In genomic region chr11:31160504-31161422, GRCh38 we compare ENCODE assay signal across 9 cellular contexts.
DNase-seq lines count a peak whose midpoint lies in the region; ATAC-seq and TF ChIP-seq lines count a peak whose summit lies in the region.
"Had no signal": no experiment of that assay in that cellular context is flagged by ENCODE, and none has a peak within 500 bp of the region (broad histone marks: within the 10 kb centered on the region; RNA-seq: fewer than 3 reads in every experiment).

No MANE protein-coding gene starts in this region.

- DNase-seq in BE2C (no peak), HEK293T (ENCODE audit: extremely low spot score) (peak; percentile 20), NCI-H345 (lab: John Stamatoyannopoulos, UW) (peak; percentile 32), fibroblast of the aortic adventitia (ENCODE audit: low read depth) (no peak), 8988T (no peak), hepatic stellate cell (ENCODE audit: low spot score) (no peak)
- no peak for DNase-seq in activated T-cell treated with anti-CD3 and anti-CD28 coated beads, Interleukin-2, amount 50 U/mL, for 4 hours

- H3K36me3 Mint-ChIP-seq in activated T-cell treated with anti-CD3 and anti-CD28 coated beads, Interleukin-2, amount 50 U/mL, for 4 hours (ENCODE audit: insufficient read depth) = no peaks in the 10 kb centered on the region

- H3K4me1 ChIP-seq in BE2C = no peaks in the 10 kb centered on the region

- peak; percentile 17; the same call in 1 of the 2 replicates for TF ChIP-seq CTCF in BE2C (IDR thresholded peaks at IDR 0.05; ENCODE audit: low read depth, low read length)
- TF ChIP-seq CTCF in fibroblast of the aortic adventitia (IDR thresholded peaks at IDR 0.05; ENCODE audit: insufficient read depth, low read length) = peak; percentile 56

- no peaks in the 10 kb centered on the region for H3K4me1 Mint-ChIP-seq in activated T-cell treated with anti-CD3 and anti-CD28 coated beads, Interleukin-2, amount 50 U/mL, for 4 hours (ENCODE audit: low read depth)

- H3K9me3 Mint-ChIP-seq in activated T-cell treated with anti-CD3 and anti-CD28 coated beads, Interleukin-2, amount 50 U/mL, for 4 hours = no peaks in the 10 kb centered on the region
- H3K9me3 Mint-ChIP-seq: activated T-helper 1 cell treated with anti-CD3 and anti-CD28 coated beads, Interleukin-12 subunit alpha, Interleukin-12 subunit beta, Interleukin-2, Interleukin-4 antibody, amounts not matched to agents 30 ng/mL and 10 ng/mL and 1 ng/mL, durations not matched to agents 14 hours and 24 hours and 36 hours had no signal

- CTCF ChIA-PET in HEK293T (lab: Yijun Ruan, JAX) = no interaction called here

- POLR2A ChIA-PET in HEK293T (lab: Yijun Ruan, JAX) = no interaction called here

- H3K4me3 ChIP-seq in BE2C (ENCODE audit: low read depth, low read length) (no peak overlapping the region), fibroblast of the aortic adventitia (ENCODE audit: low read depth, low read length) (no peak overlapping the region)

- no peaks in the 10 kb centered on the region for H3K36me3 ChIP-seq in BE2C

- H3K4me3 Mint-ChIP-seq in activated T-cell treated with anti-CD3 and anti-CD28 coated beads, Interleukin-2, amount 50 U/mL, for 4 hours = no peak overlapping the region
- H3K4me3 Mint-ChIP-seq: activated T-helper 1 cell treated with anti-CD3 and anti-CD28 coated beads, Interleukin-12 subunit alpha, Interleukin-12 subunit beta, Interleukin-2, Interleukin-4 antibody, amounts not matched to agents 30 ng/mL and 10 ng/mL and 1 ng/mL, durations not matched to agents 14 hours and 24 hours and 36 hours had no signal

- H3K27me3 ChIP-seq in BE2C = no peaks in the 10 kb centered on the region

- H3K9me3 ChIP-seq in BE2C = no peaks in the 10 kb centered on the region

- no peak for ATAC-seq in GM21619 (IDR thresholded peaks at IDR 0.05; ENCODE audit: unreplicated experiment)
- ATAC-seq in activated T-cell treated with anti-CD3 and anti-CD28 coated beads, Interleukin-2, amount 50 U/mL, for 4 hours = no peak

- peaks cover 4% of the 10 kb centered on the region for H3K27me3 Mint-ChIP-seq in activated T-cell treated with anti-CD3 and anti-CD28 coated beads, Interleukin-2, amount 50 U/mL, for 4 hours (ENCODE audit: low read depth)

TF ChIP-seq in HEK293T, 16 proteins besides CTCF, POLR2A, EP300 and RAD21:
- TF ChIP-seq ZNF384 (IDR thresholded peaks at IDR 0.05) (no peak), TARDBP (IDR thresholded peaks at IDR 0.05) (no peak), SP1 (IDR thresholded peaks at IDR 0.05) (no peak), ARNT (IDR thresholded peaks at IDR 0.05) (no peak), CTBP1 (IDR thresholded peaks at IDR 0.05; ENCODE audit: borderline replicate concordance) (no peak), ELF4 (IDR thresholded peaks at IDR 0.05) (no peak), FOXK2 (IDR thresholded peaks at IDR 0.05) (no peak), LEF1 (IDR thresholded peaks at IDR 0.05; ENCODE audit: borderline replicate concordance) (no peak), HDGF (IDR thresholded peaks at IDR 0.05; ENCODE audit: borderline replicate concordance) (no peak), PKNOX1 (IDR thresholded peaks at IDR 0.05) (no peak), FOXA1 (IDR thresholded peaks at IDR 0.05) (no peak), L3MBTL2 (conservative IDR thresholded peaks at IDR 0.05) (no peak), SUZ12 (IDR thresholded peaks at IDR 0.05) (no peak), NFRKB (IDR thresholded peaks at IDR 0.05) (no peak), FOXM1 (IDR thresholded peaks at IDR 0.05; ENCODE audit: borderline replicate concordance) (no peak), BHLHE40 (IDR thresholded peaks at IDR 0.05; ENCODE audit: borderline replicate concordance) (no peak)

Comparison
In these comparisons a context has a peak if more than half of its experiments do, and no peak if none do; other contexts are left out.
1. DNase-seq: peak in HEK293T (single experiment) and NCI-H345 (single experiment); none in BE2C (single experiment), fibroblast of the aortic adventitia (single experiment), 8988T (single experiment), hepatic stellate cell (single experiment) and activated T-cell treated with anti-CD3 and anti-CD28 coated beads, Interleukin-2, amount 50 U/mL, for 4 hours (single experiment).